In the genomic region with DNA sequence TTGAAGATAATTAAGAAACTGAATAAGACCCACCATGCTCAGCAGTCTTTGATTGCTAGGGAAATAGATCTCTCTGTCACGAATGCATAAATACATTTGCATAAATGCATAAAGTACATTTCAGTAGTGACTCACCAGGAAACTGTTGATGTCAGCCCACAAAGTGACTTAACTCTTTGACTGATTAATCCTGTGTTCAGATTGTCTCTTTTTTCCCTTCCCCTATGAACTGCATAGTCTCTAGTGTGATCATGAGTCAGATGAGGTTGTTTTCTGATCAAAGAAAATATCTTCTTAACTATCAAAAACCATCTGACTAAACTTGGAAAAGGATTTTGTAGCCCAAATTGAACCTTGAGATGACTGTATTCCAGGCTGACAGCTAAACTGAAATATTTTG, we compare ENCODE assay signal across 21 cellular contexts.
DNase-seq lines count a peak whose midpoint lies in the region; ATAC-seq, FAIRE-seq and TF ChIP-seq lines count a peak whose summit lies in the region.
"Had no signal": no experiment of that assay in that cellular context is flagged by ENCODE, and none has a peak within 500 bp of the region (broad histone marks: within the 10 kb centered on the region; RNA-seq: fewer than 3 reads in every experiment).

No MANE protein-coding gene starts in this region.

- peak overlapping the region; percentile 30 for H3K4me2 ChIP-seq in astrocyte (ENCODE audit: low read length)
- H3K4me2 ChIP-seq: KMS-11 had no signal

- no peak overlapping the region for H3K4me3 Mint-ChIP-seq in astrocyte (ENCODE audit: unreplicated experiment)
- H3K4me3 Mint-ChIP-seq: CD4-positive, CD25-positive, alpha-beta regulatory T cell had no signal

- TF ChIP-seq CTCF in astrocyte (IDR thresholded peaks at IDR 0.05; ENCODE audit: insufficient read depth, low read depth, low read length), result no peak
- no peak for TF ChIP-seq CTCF in vagina (IDR thresholded peaks at IDR 0.05)

- intact Hi-C loops in vagina (cut with DNase I), result no loop called here

- H3K4me3 ChIP-seq in astrocyte (ENCODE audit: insufficient read depth, low read depth, low read length) (no peak overlapping the region), vagina (no peak overlapping the region)

- no peak for TF ChIP-seq POLR2A in vagina (IDR thresholded peaks at IDR 0.05)

- H3K4me1 ChIP-seq in astrocyte (ENCODE audit: insufficient read depth, low read length) (no peaks in the 10 kb centered on the region), vagina (no peaks in the 10 kb centered on the region)
- H3K4me1 ChIP-seq: BE2C had no signal

- H3K27me3 Mint-ChIP-seq in astrocyte (ENCODE audit: low read depth, unreplicated experiment), result no peaks in the 10 kb centered on the region
- H3K27me3 Mint-ChIP-seq: CD4-positive, CD25-positive, alpha-beta regulatory T cell had no signal

- DNase-seq in A172 (ENCODE audit: low spot score) (peak; percentile 15), HT1080 (ENCODE audit: low read depth) (peak; percentile 55), astrocyte (ENCODE audit: low read depth) (peak; percentile 66), foreskin melanocyte (peak; percentile 46), NCI-H1092 (lab: John Stamatoyannopoulos, UW) (no peak), vagina (ENCODE audit: extremely low spot score in 2 of 2) (no peak)
- DNase-seq: BE2C; CD4-positive, CD25-positive, alpha-beta regulatory T cell; EL; NCI-H1417 treated with DMSO at 0.1 percent for 48 hours; NCI-H187 treated with DMSO at 0.1 percent for 48 hours; NCI-H226; NCI-H524; NCI-H82 had no signal

- no peak for FAIRE-seq in astrocyte (lab: Jason Lieb, UNC)
- FAIRE-seq: GM12892, GM18507, H54 had no signal

- no peak overlapping the region for H2AFZ ChIP-seq in astrocyte (ENCODE audit: low read depth, low read length)

- H3K27ac ChIP-seq in astrocyte (ENCODE audit: low read depth, low read length) (no peak overlapping the region), vagina (no peak overlapping the region)
- H3K27ac ChIP-seq: 22Rv1, KMS-11 had no signal

- no peaks in the 10 kb centered on the region for H3K9me3 ChIP-seq in astrocyte (ENCODE audit: insufficient read depth, low read depth, low read length)
- H3K9me3 ChIP-seq in vagina, result no peaks in the 10 kb centered on the region
- H3K9me3 ChIP-seq: BE2C had no signal

- ATAC-seq in HG03342 (IDR thresholded peaks at IDR 0.05; ENCODE audit: unreplicated experiment) (no peak), SK-N-SH treated with all-trans-retinoic acid at 6 μM for 48 hours (no peak)

- H3K27me3 ChIP-seq in astrocyte (ENCODE audit: insufficient read depth, low read length) (no peaks in the 10 kb centered on the region), vagina (no peaks in the 10 kb centered on the region)
- H3K27me3 ChIP-seq: BE2C had no signal

- H3K27ac Mint-ChIP-seq in astrocyte (ENCODE audit: unreplicated experiment), result no peak overlapping the region
- H3K27ac Mint-ChIP-seq: CD4-positive, CD25-positive, alpha-beta regulatory T cell had no signal

- H4K20me1 ChIP-seq in astrocyte (ENCODE audit: insufficient read depth, low read length), result no peaks in the 10 kb centered on the region

- no peaks in the 10 kb centered on the region for H3K36me3 ChIP-seq in astrocyte (ENCODE audit: insufficient read depth, low read length)
- no peaks in the 10 kb centered on the region for H3K36me3 ChIP-seq in vagina
- H3K36me3 ChIP-seq: BE2C had no signal

- H3K9me3 Mint-ChIP-seq in astrocyte (ENCODE audit: unreplicated experiment), result no peaks in the 10 kb centered on the region

- peaks cover 6% of the 10 kb centered on the region for H3K4me1 Mint-ChIP-seq in astrocyte (ENCODE audit: low read depth, unreplicated experiment)
- H3K4me1 Mint-ChIP-seq: CD4-positive, CD25-positive, alpha-beta regulatory T cell had no signal

- no peaks in the 10 kb centered on the region for H3K36me3 Mint-ChIP-seq in astrocyte (ENCODE audit: low read depth, unreplicated experiment)
- H3K36me3 Mint-ChIP-seq: CD4-positive, CD25-positive, alpha-beta regulatory T cell had no signal

- no peak overlapping the region for H3K9ac ChIP-seq in astrocyte (ENCODE audit: low read length)
- H3K9ac ChIP-seq: KMS-11 had no signal

- no peaks in the 10 kb centered on the region for H3K79me2 ChIP-seq in astrocyte (ENCODE audit: insufficient read depth, low read length)

TF ChIP-seq in SK-N-SH treated with all-trans-retinoic acid at 6 μM for 48 hours, 23 proteins besides CTCF, POLR2A, EP300 and RAD21 (continues in another document):
- TF ChIP-seq TOX (CRISPR knock-in tag; IDR thresholded peaks at IDR 0.05; ENCODE audit: borderline replicate concordance), result no peak
- TF ChIP-seq ZNF8 (CRISPR knock-in tag; IDR thresholded peaks at IDR 0.05), result no peak
- TF ChIP-seq CSDC2 (CRISPR knock-in tag; IDR thresholded peaks at IDR 0.05), result no peak
- TF ChIP-seq ZFP30 (CRISPR knock-in tag; IDR thresholded peaks at IDR 0.05), result no peak
- TF ChIP-seq ZC3H10 (CRISPR knock-in tag; IDR thresholded peaks at IDR 0.05), result no peak
- no peak for TF ChIP-seq ISL1 (CRISPR knock-in tag; IDR thresholded peaks at IDR 0.05)
- no peak for TF ChIP-seq RARB (CRISPR knock-in tag; IDR thresholded peaks at IDR 0.05)
- TF ChIP-seq, protein P1, sequence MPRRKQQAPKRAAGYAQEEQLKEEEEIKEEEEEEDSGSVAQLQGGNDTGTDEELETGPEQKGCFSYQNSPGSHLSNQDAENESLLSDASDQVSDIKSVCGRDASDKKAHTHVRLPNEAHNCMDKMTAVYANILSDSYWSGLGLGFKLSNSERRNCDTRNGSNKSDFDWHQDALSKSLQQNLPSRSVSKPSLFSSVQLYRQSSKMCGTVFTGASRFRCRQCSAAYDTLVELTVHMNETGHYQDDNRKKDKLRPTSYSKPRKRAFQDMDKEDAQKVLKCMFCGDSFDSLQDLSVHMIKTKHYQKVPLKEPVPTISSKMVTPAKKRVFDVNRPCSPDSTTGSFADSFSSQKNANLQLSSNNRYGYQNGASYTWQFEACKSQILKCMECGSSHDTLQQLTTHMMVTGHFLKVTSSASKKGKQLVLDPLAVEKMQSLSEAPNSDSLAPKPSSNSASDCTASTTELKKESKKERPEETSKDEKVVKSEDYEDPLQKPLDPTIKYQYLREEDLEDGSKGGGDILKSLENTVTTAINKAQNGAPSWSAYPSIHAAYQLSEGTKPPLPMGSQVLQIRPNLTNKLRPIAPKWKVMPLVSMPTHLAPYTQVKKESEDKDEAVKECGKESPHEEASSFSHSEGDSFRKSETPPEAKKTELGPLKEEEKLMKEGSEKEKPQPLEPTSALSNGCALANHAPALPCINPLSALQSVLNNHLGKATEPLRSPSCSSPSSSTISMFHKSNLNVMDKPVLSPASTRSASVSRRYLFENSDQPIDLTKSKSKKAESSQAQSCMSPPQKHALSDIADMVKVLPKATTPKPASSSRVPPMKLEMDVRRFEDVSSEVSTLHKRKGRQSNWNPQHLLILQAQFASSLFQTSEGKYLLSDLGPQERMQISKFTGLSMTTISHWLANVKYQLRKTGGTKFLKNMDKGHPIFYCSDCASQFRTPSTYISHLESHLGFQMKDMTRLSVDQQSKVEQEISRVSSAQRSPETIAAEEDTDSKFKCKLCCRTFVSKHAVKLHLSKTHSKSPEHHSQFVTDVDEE (CRISPR knock-in tag; IDR thresholded peaks at IDR 0.05), result no peak
- TF ChIP-seq TCF4 (CRISPR knock-in tag; IDR thresholded peaks at IDR 0.05; ENCODE audit: borderline replicate concordance), result no peak
- TF ChIP-seq ZNF70 (CRISPR knock-in tag; IDR thresholded peaks at IDR 0.05), result no peak
- no peak for TF ChIP-seq PPARA (CRISPR knock-in tag; IDR thresholded peaks at IDR 0.05; ENCODE audit: borderline replicate concordance)
- TF ChIP-seq BACH2 (CRISPR knock-in tag; IDR thresholded peaks at IDR 0.05; ENCODE audit: borderline replicate concordance), result no peak
- TF ChIP-seq OSR1 (CRISPR knock-in tag; IDR thresholded peaks at IDR 0.05), result no peak
- TF ChIP-seq, protein P2, sequence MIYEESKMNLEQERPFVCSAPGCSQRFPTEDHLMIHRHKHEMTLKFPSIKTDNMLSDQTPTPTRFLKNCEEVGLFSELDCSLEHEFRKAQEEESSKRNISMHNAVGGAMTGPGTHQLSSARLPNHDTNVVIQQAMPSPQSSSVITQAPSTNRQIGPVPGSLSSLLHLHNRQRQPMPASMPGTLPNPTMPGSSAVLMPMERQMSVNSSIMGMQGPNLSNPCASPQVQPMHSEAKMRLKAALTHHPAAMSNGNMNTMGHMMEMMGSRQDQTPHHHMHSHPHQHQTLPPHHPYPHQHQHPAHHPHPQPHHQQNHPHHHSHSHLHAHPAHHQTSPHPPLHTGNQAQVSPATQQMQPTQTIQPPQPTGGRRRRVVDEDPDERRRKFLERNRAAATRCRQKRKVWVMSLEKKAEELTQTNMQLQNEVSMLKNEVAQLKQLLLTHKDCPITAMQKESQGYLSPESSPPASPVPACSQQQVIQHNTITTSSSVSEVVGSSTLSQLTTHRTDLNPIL (CRISPR knock-in tag; IDR thresholded peaks at IDR 0.05; ENCODE audit: low read depth), result no peak
- TF ChIP-seq ZFP3 (CRISPR knock-in tag; IDR thresholded peaks at IDR 0.05), result no peak
- TF ChIP-seq, protein P3, sequence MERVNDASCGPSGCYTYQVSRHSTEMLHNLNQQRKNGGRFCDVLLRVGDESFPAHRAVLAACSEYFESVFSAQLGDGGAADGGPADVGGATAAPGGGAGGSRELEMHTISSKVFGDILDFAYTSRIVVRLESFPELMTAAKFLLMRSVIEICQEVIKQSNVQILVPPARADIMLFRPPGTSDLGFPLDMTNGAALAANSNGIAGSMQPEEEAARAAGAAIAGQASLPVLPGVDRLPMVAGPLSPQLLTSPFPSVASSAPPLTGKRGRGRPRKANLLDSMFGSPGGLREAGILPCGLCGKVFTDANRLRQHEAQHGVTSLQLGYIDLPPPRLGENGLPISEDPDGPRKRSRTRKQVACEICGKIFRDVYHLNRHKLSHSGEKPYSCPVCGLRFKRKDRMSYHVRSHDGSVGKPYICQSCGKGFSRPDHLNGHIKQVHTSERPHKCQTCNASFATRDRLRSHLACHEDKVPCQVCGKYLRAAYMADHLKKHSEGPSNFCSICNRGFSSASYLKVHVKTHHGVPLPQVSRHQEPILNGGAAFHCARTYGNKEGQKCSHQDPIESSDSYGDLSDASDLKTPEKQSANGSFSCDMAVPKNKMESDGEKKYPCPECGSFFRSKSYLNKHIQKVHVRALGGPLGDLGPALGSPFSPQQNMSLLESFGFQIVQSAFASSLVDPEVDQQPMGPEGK (CRISPR knock-in tag; IDR thresholded peaks at IDR 0.05; ENCODE audit: borderline replicate concordance), result no peak

Comparison
In these comparisons a context has a peak if more than half of its experiments do, and no peak if none do; other contexts are left out.
1. DNase-seq: peak in A172 (single experiment), HT1080 (single experiment), astrocyte (single experiment) and foreskin melanocyte (single experiment); none in NCI-H1092 (single experiment) and vagina (0 of 2).